ENCODE assay signal across 1 cellular context in the genomic region with DNA sequence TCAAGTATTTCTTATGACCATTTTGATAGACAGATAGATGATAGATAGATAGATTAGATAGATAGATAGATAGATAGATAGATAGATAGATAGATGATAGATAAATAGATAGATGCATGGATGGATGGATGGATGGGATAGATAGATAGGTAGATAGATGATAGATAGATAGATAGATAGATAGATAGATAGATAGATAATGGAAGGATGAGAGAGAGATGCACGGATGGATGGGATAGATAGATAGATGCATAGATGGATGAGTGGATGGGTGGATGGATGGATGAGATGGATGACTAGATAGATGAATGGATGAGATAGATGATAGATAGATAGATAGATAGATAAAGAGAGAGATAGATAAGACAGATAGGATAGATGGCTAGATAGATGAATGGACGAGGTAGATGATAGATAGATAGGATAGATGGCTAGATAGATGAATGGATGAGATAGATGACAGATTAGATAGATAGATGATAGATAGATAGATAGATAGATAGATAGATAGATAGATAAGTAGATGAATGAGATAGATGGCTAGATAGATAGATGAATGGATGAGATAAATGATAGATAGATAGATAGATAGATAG. TPM values are rescaled to one million over a fixed set of nuclear protein-coding genes. Genes with fewer than 3 reads are reported as not detected.
"Had no signal": no experiment of that assay in that cellular context is flagged by ENCODE, and none has a peak within 500 bp of the region (broad histone marks: within the 10 kb centered on the region; RNA-seq: fewer than 3 reads in every experiment).

No MANE protein-coding gene starts in this region.

RNA-seq across cellular contexts. Expression of a gene that starts 24.9 kb away (rescaled TPM):
- polyA plus RNA-seq: IgD-negative memory B cell had no signal
